In genomic region chr4:148426643-148427042, GRCh38 we compare ENCODE assay signal across 1 cellular context.
TF ChIP-seq lines count a peak whose summit lies in the region.

No MANE protein-coding gene starts in this region.

TF ChIP-seq in GM23338, 12 proteins besides CTCF, POLR2A, EP300 and RAD21 (continued from another document):
- TF ChIP-seq ZNF462 (CRISPR knock-in tag; IDR thresholded peaks at IDR 0.05) (no peak), JUNB (IDR thresholded peaks at IDR 0.05; ENCODE audit: unreplicated experiment) (no peak), REST (IDR thresholded peaks at IDR 0.05; ENCODE audit: unreplicated experiment) (no peak), EZH2 (IDR thresholded peaks at IDR 0.05; ENCODE audit: low read depth, unreplicated experiment) (no peak), ZNF114 (CRISPR knock-in tag; IDR thresholded peaks at IDR 0.05) (no peak), POLR2AphosphoS5 (IDR thresholded peaks at IDR 0.05; ENCODE audit: low read depth) (no peak), ZNF331 (CRISPR knock-in tag; IDR thresholded peaks at IDR 0.05; ENCODE audit: low read depth) (no peak), EZH2phosphoT487 (IDR thresholded peaks at IDR 0.05; ENCODE audit: unreplicated experiment) (no peak)
- TF ChIP-seq, protein P1, sequence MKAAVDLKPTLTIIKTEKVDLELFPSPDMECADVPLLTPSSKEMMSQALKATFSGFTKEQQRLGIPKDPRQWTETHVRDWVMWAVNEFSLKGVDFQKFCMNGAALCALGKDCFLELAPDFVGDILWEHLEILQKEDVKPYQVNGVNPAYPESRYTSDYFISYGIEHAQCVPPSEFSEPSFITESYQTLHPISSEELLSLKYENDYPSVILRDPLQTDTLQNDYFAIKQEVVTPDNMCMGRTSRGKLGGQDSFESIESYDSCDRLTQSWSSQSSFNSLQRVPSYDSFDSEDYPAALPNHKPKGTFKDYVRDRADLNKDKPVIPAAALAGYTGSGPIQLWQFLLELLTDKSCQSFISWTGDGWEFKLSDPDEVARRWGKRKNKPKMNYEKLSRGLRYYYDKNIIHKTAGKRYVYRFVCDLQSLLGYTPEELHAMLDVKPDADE (IDR thresholded peaks at IDR 0.05): no peak
